ENCODE assay signal across 30 cellular contexts in the genomic region with DNA sequence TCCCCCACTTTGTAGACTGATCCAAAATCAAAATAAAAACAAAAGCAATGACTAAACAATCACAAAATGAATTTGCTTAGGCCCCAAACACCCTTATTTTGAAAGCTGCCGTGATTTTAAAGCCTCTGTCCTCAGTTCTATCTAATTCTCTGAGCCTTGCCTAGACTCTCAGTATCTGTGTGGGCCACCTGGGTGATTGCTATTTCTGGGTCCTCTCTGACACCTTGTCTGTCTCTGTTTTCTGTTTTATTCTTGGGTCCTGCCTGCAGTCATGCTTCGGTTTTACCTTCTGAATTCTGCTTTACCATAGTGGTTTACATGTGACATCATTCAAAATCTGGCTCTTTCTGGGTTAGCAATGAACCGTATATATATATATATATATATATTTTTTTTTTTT.
"Had no signal": no experiment of that assay in that cellular context is flagged by ENCODE, and none has a peak within 500 bp of the region (broad histone marks: within the 10 kb centered on the region; RNA-seq: fewer than 3 reads in every experiment).

No MANE protein-coding gene starts in this region.

- ATAC-seq: activated naive CD4-positive, alpha-beta T cell treated with anti-CD3 and anti-CD28 coated beads, Interleukin-2, amount 50 U/mL, for 72 hours; activated naive CD8-positive, alpha-beta T cell treated with anti-CD3 and anti-CD28 coated beads, Interleukin-2, amount 50 U/mL, for 24 hours; activated T-cell treated with anti-CD3 and anti-CD28 coated beads, Interleukin-2, amount 50 U/mL, for 72 hours; activated T-helper 17 cell treated with anti-CD3 and anti-CD28 coated beads, Interleukin-2, amount 50 U/mL, for 72 hours; body of pancreas had no signal

- H3K4me1 ChIP-seq: adrenal gland, ascending aorta, body of pancreas, breast epithelium, colonic mucosa had no signal

- DNase-seq: activated effector memory CD4-positive, alpha-beta T cell treated with anti-CD3 and anti-CD28 coated beads, Interleukin-2, amount 50 U/mL, for 16 hours; activated effector memory CD4-positive, alpha-beta T cell treated with Interleukin-2 at 50 U/mL for 16 hours; activated gamma-delta T cell; activated gamma-delta T cell treated with Interleukin-2 at 50 U/mL for 16 hours; activated naive CD4-positive, alpha-beta T cell; activated naive CD4-positive, alpha-beta T cell treated with anti-CD3 and anti-CD28 coated beads for 36 hours; activated naive CD4-positive, alpha-beta T cell treated with anti-CD3 and anti-CD28 coated beads, Interleukin-2, amount 10 ng/mL, durations not matched to agents 7 days and 5 days; activated naive CD4-positive, alpha-beta T cell treated with anti-CD3 and anti-CD28 coated beads, Interleukin-2, amount 50 U/mL, for 16 hours; activated naive CD4-positive, alpha-beta T cell treated with Interleukin-2 at 50 U/mL for 16 hours; activated naive CD8-positive, alpha-beta T cell treated with anti-CD3 and anti-CD28 coated beads for 36 hours; activated naive CD8-positive, alpha-beta T cell treated with anti-CD3 and anti-CD28 coated beads, Interleukin-2, amount 10 ng/mL, durations not matched to agents 7 days and 5 days; activated naive CD8-positive, alpha-beta T cell treated with anti-CD3 and anti-CD28 coated beads, Interleukin-2, amount 50 U/mL, for 24 hours; activated T-cell treated with anti-CD3 and anti-CD28 coated beads, Interleukin-2, amount 50 U/mL, for 48 hours; activated T-cell treated with anti-CD3 and anti-CD28 coated beads, Interleukin-2, amount 50 U/mL, for 72 hours; adrenal gland; amniotic stem cell; amygdala; anterior cingulate cortex; aorta; body of pancreas; brain microvascular endothelial cell; caudate nucleus; central memory CD4-positive, alpha-beta T cell; cerebellar nuclear complex; colonic mucosa had no signal

- H3K4me3 ChIP-seq: adrenal gland, ascending aorta, body of pancreas, breast epithelium, cardiac muscle cell, colonic mucosa had no signal

- H3K36me3 ChIP-seq: adrenal gland, ascending aorta, brain microvascular endothelial cell, breast epithelium, cardiac muscle cell, colonic mucosa had no signal

- H3K27me3 ChIP-seq: adrenal gland, ascending aorta, body of pancreas, brain microvascular endothelial cell, breast epithelium, cardiac muscle cell, colonic mucosa had no signal

- H3K27ac ChIP-seq: adrenal gland, ascending aorta, body of pancreas, brain microvascular endothelial cell, breast epithelium, cardiac muscle cell, colonic mucosa had no signal

- H3K9me3 ChIP-seq: adrenal gland, ascending aorta, body of pancreas, breast epithelium, colonic mucosa had no signal
